ENCODE assay signal across 1 cellular context in genomic region chr16:67268136-67268579, GRCh38.
TF ChIP-seq lines count a peak whose summit lies in the region.

No MANE protein-coding gene starts in this region.

TF ChIP-seq in K562, 482 proteins besides CTCF, POLR2A, EP300 and RAD21 (continued from another document and continues in another):
- TF ChIP-seq DEAF1 (CRISPR knock-in tag; IDR thresholded peaks at IDR 0.05) (no peak), MYNN (IDR thresholded peaks at IDR 0.05) (peak; percentile 75; the same call in 1 of the 2 replicates), MYNN (CRISPR knock-in tag; IDR thresholded peaks at IDR 0.05) (no peak), TOE1 (IDR thresholded peaks at IDR 0.05; ENCODE audit: borderline replicate concordance) (no peak; the same call in 1 of the 2 replicates), TOE1 (CRISPR knock-in tag; IDR thresholded peaks at IDR 0.05; ENCODE audit: borderline replicate concordance, low read depth) (no peak), NELFE (IDR thresholded peaks at IDR 0.05; ENCODE audit: insufficient read depth, insufficient read length) (no peak), KLF13 (tag; IDR thresholded peaks at IDR 0.05; ENCODE audit: borderline replicate concordance, low read depth) (no peak), ZNF274 (IDR thresholded peaks at IDR 0.05; ENCODE audit: borderline replicate concordance, low read depth, low read length) (no peak), STAT5A (IDR thresholded peaks at IDR 0.05; ENCODE audit: borderline replicate concordance, low read length) (peak; percentile 56; the same call in 1 of the 2 replicates), HBP1 (CRISPR knock-in tag; IDR thresholded peaks at IDR 0.05) (no peak), BMI1 (IDR thresholded peaks at IDR 0.05; ENCODE audit: low read length) (no peak), HSF4 (CRISPR knock-in tag; IDR thresholded peaks at IDR 0.05; ENCODE audit: borderline replicate concordance) (no peak), STAG1 (CRISPR knock-in tag; IDR thresholded peaks at IDR 0.05; ENCODE audit: borderline replicate concordance) (no peak), XRCC4 (IDR thresholded peaks at IDR 0.05; ENCODE audit: extremely low read depth, insufficient read depth, insufficient read length) (no peak), ZFP36 (IDR thresholded peaks at IDR 0.05; ENCODE audit: low read depth, low read length, partially characterized antibody) (no peak), ZNF668 (CRISPR knock-in tag; IDR thresholded peaks at IDR 0.05) (no peak), NR2C1 (IDR thresholded peaks at IDR 0.05) (no peak), NR2C1 (tag; IDR thresholded peaks at IDR 0.05) (peak; percentile 60; the same call in 1 of the 2 replicates), PTBP1 (IDR thresholded peaks at IDR 0.05; ENCODE audit: low read depth, low read length) (no peak), TGIF2 (CRISPR knock-in tag; IDR thresholded peaks at IDR 0.05) (no peak), AFF1 (IDR thresholded peaks at IDR 0.05; ENCODE audit: low read depth in 1 of 2, partially characterized antibody in 2 of 2) (peak in 1 of 2 experiments; percentile 55), HOMEZ (CRISPR knock-in tag; IDR thresholded peaks at IDR 0.05) (no peak), TEAD2 (tag; IDR thresholded peaks at IDR 0.05) (no peak), VEZF1 (CRISPR knock-in tag; IDR thresholded peaks at IDR 0.05) (peak; percentile 65), U2AF2 (optimal IDR thresholded peaks at IDR 0.05; ENCODE audit: low read depth, low read length) (no peak), HDAC3 (IDR thresholded peaks at IDR 0.05; ENCODE audit: borderline replicate concordance, partially characterized antibody) (no peak), GATAD2A (IDR thresholded peaks at IDR 0.05) (peak; percentile 76; the same call in 1 of the 2 replicates), SAP30 (IDR thresholded peaks at IDR 0.05; ENCODE audit: borderline replicate concordance, insufficient read depth, low read depth, low read length, poor library complexity, severe bottlenecking) (no peak), TAF7 (tag; IDR thresholded peaks at IDR 0.05) (no peak), ZBTB33 (CRISPR knock-in tag; IDR thresholded peaks at IDR 0.05) (no peak), TFAP4 (CRISPR knock-in tag; IDR thresholded peaks at IDR 0.05; ENCODE audit: borderline replicate concordance) (peak; percentile 27; the same call in 1 of the 2 replicates), SRF (CRISPR knock-in tag; IDR thresholded peaks at IDR 0.05) (peak in 1 of 2 experiments; percentile 49; a peak in 1 of 4 replicates), YBX1 (IDR thresholded peaks at IDR 0.05) (no peak), ZNF175 (CRISPR knock-in tag; IDR thresholded peaks at IDR 0.05; ENCODE audit: low read depth) (peak; percentile 39; the same call in 1 of the 2 replicates), THRAP3 (IDR thresholded peaks at IDR 0.05; ENCODE audit: borderline replicate concordance) (no peak), NCOA2 (IDR thresholded peaks at IDR 0.05; ENCODE audit: partially characterized antibody in 2 of 2) (no peak), NBN (IDR thresholded peaks at IDR 0.05; ENCODE audit: low read depth) (peak; percentile 99), RAD51 (IDR thresholded peaks at IDR 0.05; ENCODE audit: borderline replicate concordance, low read depth) (no peak), NFYB (IDR thresholded peaks at IDR 0.05; ENCODE audit: extremely low read depth, insufficient read length) (no peak), UBTF (IDR thresholded peaks at IDR 0.05; ENCODE audit: borderline replicate concordance in 1 of 2, low read depth in 2 of 2, low read length in 2 of 2) (peak; percentile 46 to 85; a peak in 2 of 4 replicates), ILF3 (IDR thresholded peaks at IDR 0.05; ENCODE audit: borderline replicate concordance) (no peak), COPS2 (conservative IDR thresholded peaks at IDR 0.05) (no peak), ZFP1 (CRISPR knock-in tag; IDR thresholded peaks at IDR 0.05) (no peak), CHD1 (IDR thresholded peaks at IDR 0.05; ENCODE audit: low read length) (no peak), SNRNP70 (optimal IDR thresholded peaks at IDR 0.05; ENCODE audit: low read depth, low read length) (no peak), ZNF232 (CRISPR knock-in tag; IDR thresholded peaks at IDR 0.05) (no peak), ZNF124 (CRISPR knock-in tag; IDR thresholded peaks at IDR 0.05) (no peak), ZNF212 (CRISPR knock-in tag; IDR thresholded peaks at IDR 0.05) (no peak), MTA2 (IDR thresholded peaks at IDR 0.05; ENCODE audit: low read depth) (peak; percentile 74), FOXK2 (conservative IDR thresholded peaks at IDR 0.05 in 1 of 2, IDR thresholded peaks at IDR 0.05 in 1 of 2; ENCODE audit: low read depth in 2 of 2) (peak; percentile 10 to 37; a peak in 2 of 4 replicates), GTF2B (IDR thresholded peaks at IDR 0.05; ENCODE audit: extremely low read depth, insufficient read length) (no peak)
